12 cellular contexts compared by ENCODE assay signal in genomic region chr2:233380132-233381012, GRCh38. TPM values are rescaled to one million over a fixed set of nuclear protein-coding genes. Genes with fewer than 3 reads are reported as not detected.
DNase-seq lines count a peak whose midpoint lies in the region; ATAC-seq, FAIRE-seq and TF ChIP-seq lines count a peak whose summit lies in the region.
"Had no signal": no experiment of that assay in that cellular context is flagged by ENCODE, and none has a peak within 500 bp of the region (broad histone marks: within the 10 kb centered on the region; RNA-seq: fewer than 3 reads in every experiment).

No MANE protein-coding gene starts in this region.

- peak; percentile 91 for FAIRE-seq in GM12892 (lab: Jason Lieb, UNC)

- TF ChIP-seq POLR2A in GM12892 (IDR thresholded peaks at IDR 0.05; ENCODE audit: low read depth, low read length): no peak

- H3K27ac Mint-ChIP-seq in activated naive CD8-positive, alpha-beta T cell treated with anti-CD3 and anti-CD28 coated beads, Interleukin-2, amount 10 ng/mL, durations not matched to agents 7 days and 5 days: peak overlapping the region; percentile 43
- H3K27ac Mint-ChIP-seq in HFFc6: no peak overlapping the region

- H3K4me3 ChIP-seq in neutrophil (ENCODE audit: low read depth in 1 of 2, low read length in 1 of 2): no peak overlapping the region
- H3K4me3 ChIP-seq: SJCRH30 had no signal

- no peaks in the 10 kb centered on the region for H3K27me3 Mint-ChIP-seq in activated naive CD8-positive, alpha-beta T cell treated with anti-CD3 and anti-CD28 coated beads, Interleukin-2, amount 10 ng/mL, durations not matched to agents 7 days and 5 days
- peaks cover 2% of the 10 kb centered on the region for H3K27me3 Mint-ChIP-seq in HFFc6 (ENCODE audit: insufficient read depth)
- H3K27me3 Mint-ChIP-seq: activated CD4-positive, alpha-beta T cell treated with anti-CD3 and anti-CD28 coated beads, Interleukin-2, amount 10 ng/mL, durations not matched to agents 24 days and 14 days had no signal

- DNase-seq in GM12892 (ENCODE audit: insufficient read length) (no peak), NCI-H345 treated with DMSO at 0.1 percent for 48 hours (lab: John Stamatoyannopoulos, UW; ENCODE audit: unreplicated experiment) (no peak), NCI-H510A treated with DMSO at 0.1 percent for 48 hours (lab: John Stamatoyannopoulos, UW) (no peak), HFFc6 (no peak), ureter (ENCODE audit: low spot score) (no peak)
- DNase-seq in activated naive CD8-positive, alpha-beta T cell treated with anti-CD3 and anti-CD28 coated beads, Interleukin-2, amount 10 ng/mL, durations not matched to agents 7 days and 5 days: no peak
- DNase-seq: activated CD4-positive, alpha-beta T cell treated with anti-CD3 and anti-CD28 coated beads, Interleukin-2, amount 10 ng/mL, durations not matched to agents 24 days and 14 days; aorta; SJCRH30 had no signal

- H3K4me3 Mint-ChIP-seq in activated naive CD8-positive, alpha-beta T cell treated with anti-CD3 and anti-CD28 coated beads, Interleukin-2, amount 10 ng/mL, durations not matched to agents 7 days and 5 days: peak overlapping the region; percentile 23
- no peak overlapping the region for H3K4me3 Mint-ChIP-seq in HFFc6
- H3K4me3 Mint-ChIP-seq: activated CD4-positive, alpha-beta T cell treated with anti-CD3 and anti-CD28 coated beads, Interleukin-2, amount 10 ng/mL, durations not matched to agents 24 days and 14 days; neural crest cell had no signal

- peak overlapping the region; percentile 30 for H3K27ac ChIP-seq in neutrophil
- H3K27ac ChIP-seq: SJCRH30 had no signal

- peaks cover 11 to 12% of the 10 kb centered on the region in 2 experiments for H3K4me1 ChIP-seq in neutrophil (ENCODE audit: control insufficient read depth in 1 of 2, insufficient read depth in 1 of 2, low read depth in 1 of 2, low read length in 1 of 2)

- H3K36me3 Mint-ChIP-seq in activated naive CD8-positive, alpha-beta T cell treated with anti-CD3 and anti-CD28 coated beads, Interleukin-2, amount 10 ng/mL, durations not matched to agents 7 days and 5 days: peaks cover 41% of the 10 kb centered on the region
- peaks cover 5% of the 10 kb centered on the region for H3K36me3 Mint-ChIP-seq in HFFc6 (ENCODE audit: low read depth)

- no peaks in the 10 kb centered on the region for H3K9me3 ChIP-seq in neutrophil

- peaks cover 37% of the 10 kb centered on the region for H3K36me3 ChIP-seq in neutrophil

- no peaks in the 10 kb centered on the region for H3K27me3 ChIP-seq in neutrophil
- H3K27me3 ChIP-seq: SJCRH30 had no signal

- no peaks in the 10 kb centered on the region for H3K9me3 Mint-ChIP-seq in activated naive CD8-positive, alpha-beta T cell treated with anti-CD3 and anti-CD28 coated beads, Interleukin-2, amount 10 ng/mL, durations not matched to agents 7 days and 5 days
- H3K9me3 Mint-ChIP-seq in HFFc6: no peaks in the 10 kb centered on the region
- H3K9me3 Mint-ChIP-seq: activated CD4-positive, alpha-beta T cell treated with anti-CD3 and anti-CD28 coated beads, Interleukin-2, amount 10 ng/mL, durations not matched to agents 24 days and 14 days; neural crest cell had no signal

- peak; percentile 41 for ATAC-seq in HG02678 (IDR thresholded peaks at IDR 0.05; ENCODE audit: unreplicated experiment)
- ATAC-seq in activated naive CD8-positive, alpha-beta T cell treated with anti-CD3 and anti-CD28 coated beads, Interleukin-2, amount 10 ng/mL, durations not matched to agents 7 days and 5 days (ENCODE audit: low read depth): no peak

- peaks cover 48% of the 10 kb centered on the region for H3K4me1 Mint-ChIP-seq in activated naive CD8-positive, alpha-beta T cell treated with anti-CD3 and anti-CD28 coated beads, Interleukin-2, amount 10 ng/mL, durations not matched to agents 7 days and 5 days
- H3K4me1 Mint-ChIP-seq in HFFc6 (ENCODE audit: low read depth): peaks cover 13% of the 10 kb centered on the region

- POLR2A ChIA-PET in activated naive CD8-positive, alpha-beta T cell treated with anti-CD3 and anti-CD28 coated beads, Interleukin-2, amount 10 ng/mL, durations not matched to agents 7 days and 5 days (lab: Charles Lee): interaction anchor here (0.7 kb wide), 1 partner anchor 78 kb away, joined by 3 read pairs; no protein-coding TSS in a partner anchor

- no peak for TF ChIP-seq CTCF in neutrophil (IDR thresholded peaks at IDR 0.05)
- no peak for TF ChIP-seq CTCF in HFFc6 (IDR thresholded peaks at IDR 0.05)

RNA-seq across cellular contexts. Expression of gene DGKD, which starts 26.1 kb away (rescaled TPM):
- 63.1 TPM for polyA plus RNA-seq in GM12892 (2012; ENCODE audit: missing spikeins)
- total RNA-seq in activated naive CD8-positive, alpha-beta T cell treated with anti-CD3 and anti-CD28 coated beads, Interleukin-2, amount 10 ng/mL, durations not matched to agents 7 days and 5 days: 100 to 1,000 TPM; 114 to 132 TPM
- total RNA-seq in HFFc6 (2021; fragmentation: NEBNext Ultra II Directional; extraction: Animal tissue kit (Norgen Biotek cat#: 25700)): 10 to 100 TPM in 3 of 6 experiments, 1 to 10 TPM in 3; 8.1 to 12.2 (median 10.3) TPM
- total RNA-seq in ureter: 44.7 TPM
